1 cellular context compared by ENCODE assay signal in genomic region chr1:46522969-46523320, GRCh38.
TF ChIP-seq lines count a peak whose summit lies in the region.

No MANE protein-coding gene starts in this region.

TF ChIP-seq in A549, 52 proteins besides CTCF, POLR2A, EP300 and RAD21 (continued from another document):
- no peak for TF ChIP-seq E2F6 (IDR thresholded peaks at IDR 0.05; ENCODE audit: borderline replicate concordance, low read depth)
- TF ChIP-seq CHD2 (IDR thresholded peaks at IDR 0.05; ENCODE audit: low read length, partially characterized antibody): no peak
